In the genomic region with DNA sequence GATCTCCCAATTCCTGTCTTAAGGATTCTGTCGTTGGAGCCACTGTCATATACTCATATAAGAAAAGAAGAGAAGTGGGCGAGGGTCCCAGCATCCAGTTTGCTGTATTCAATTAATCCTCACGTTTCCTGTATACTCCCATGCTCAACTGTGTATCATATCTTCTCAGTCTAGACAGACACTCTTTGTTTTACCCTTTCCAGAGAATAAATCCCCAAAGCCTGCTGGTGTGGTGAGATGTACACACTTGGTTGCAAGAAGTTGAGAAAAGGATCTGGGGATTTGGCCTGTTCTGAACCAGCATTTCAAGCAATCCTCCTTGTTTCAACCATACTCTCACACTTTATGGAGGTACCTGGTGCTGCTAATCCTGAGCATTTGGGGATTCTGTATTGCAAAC, we compare ENCODE assay signal across 21 cellular contexts.
"Had no signal": no experiment of that assay in that cellular context is flagged by ENCODE, and none has a peak within 500 bp of the region (broad histone marks: within the 10 kb centered on the region; RNA-seq: fewer than 3 reads in every experiment).

No MANE protein-coding gene starts in this region.

- DNase-seq: Karpas-422, KBM-7, MM.1S, NCI-H1092 treated with DMSO at 0.1 percent for 48 hours, NCI-H1436, NCI-H187, NCI-H2029, NCI-H2081 treated with DMSO at 0.1 percent for 48 hours, NCI-H2171, NCI-H226, NCI-H446 treated with DMSO at 0.1 percent for 48 hours, NCI-H524, NCI-H526 treated with DMSO at 0.1 percent for 48 hours, NCI-H774, Right ventricle myocardium superior, RPMI8226, SIG-M5, SK-N-SH, SW 1271 had no signal

- FAIRE-seq: RCC 7860 had no signal

- H3K27ac ChIP-seq: SJSA1 had no signal

- H3K4me3 ChIP-seq: SJSA1 had no signal

- H3K27me3 ChIP-seq: SJSA1 had no signal

- H3K9ac ChIP-seq: SK-N-SH had no signal

- H3K9me3 ChIP-seq: SJSA1, SK-N-SH had no signal
